ENCODE assay signal across 12 cellular contexts in genomic region chr2:105873281-105873680, GRCh38.
DNase-seq lines count a peak whose midpoint lies in the region; ATAC-seq and TF ChIP-seq lines count a peak whose summit lies in the region.
"Had no signal": no experiment of that assay in that cellular context is flagged by ENCODE, and none has a peak within 500 bp of the region (broad histone marks: within the 10 kb centered on the region; RNA-seq: fewer than 3 reads in every experiment).

No MANE protein-coding gene starts in this region.

- in situ Hi-C loops in GM13977 (cut with MboI; ENCODE audit: low pct_unique_long_range_greater_than_20kb, low sequenced_read_pairs, unreplicated experiment), result no loop called here

- H3K9me3 ChIP-seq in left ventricle myocardium inferior (replicated peaks), result no peaks in the 10 kb centered on the region
- H3K9me3 ChIP-seq: BE2C, right atrium auricular region had no signal

- H3K27me3 ChIP-seq in left ventricle myocardium inferior (ENCODE audit: low read depth), result no peaks in the 10 kb centered on the region
- H3K27me3 ChIP-seq: BE2C, right atrium auricular region had no signal

- TF ChIP-seq CTCF in fibroblast of mammary gland (conservative IDR thresholded peaks at IDR 0.05; ENCODE audit: control insufficient read depth, insufficient read depth, low read depth, low read length), result no peak
- TF ChIP-seq CTCF in left ventricle myocardium inferior (IDR thresholded peaks at IDR 0.05; ENCODE audit: borderline replicate concordance), result no peak
- TF ChIP-seq CTCF in GM13977 (IDR thresholded peaks at IDR 0.05; ENCODE audit: extremely low read depth, insufficient read depth, missing control alignments), result no peak

- ATAC-seq in GM19351 (IDR thresholded peaks at IDR 0.05; ENCODE audit: unreplicated experiment) (peak; percentile 14), HG03354 (IDR thresholded peaks at IDR 0.05; ENCODE audit: poor library complexity, severe bottlenecking, unreplicated experiment) (peak; percentile 1), Right ventricle myocardium inferior (no peak), HG03175 (IDR thresholded peaks at IDR 0.05; ENCODE audit: unreplicated experiment) (no peak)

- intact Hi-C loops in Right ventricle myocardium inferior (cut with DNase I) (no loop called here), left ventricle myocardium inferior (cut with micrococcal nuclease) (no loop called here)

- peak; percentile 6 for DNase-seq in A172 (ENCODE audit: low spot score)
- DNase-seq in fibroblast of mammary gland (ENCODE audit: low read depth), result peak; percentile 27
- no peak for DNase-seq in Right ventricle myocardium inferior (ENCODE audit: missing footprints)
- no peak for DNase-seq in left ventricle myocardium inferior
- no peak for DNase-seq in GM13977 (ENCODE audit: low spot score)
- DNase-seq: BE2C, NCI-H1048, Right ventricle myocardium superior had no signal

- peaks cover 57% of the 10 kb centered on the region for H3K4me1 ChIP-seq in left ventricle myocardium inferior
- H3K4me1 ChIP-seq: BE2C had no signal

- no peaks in the 10 kb centered on the region for H3K36me3 ChIP-seq in left ventricle myocardium inferior
- H3K36me3 ChIP-seq: BE2C, right atrium auricular region had no signal

- H3K4me3 ChIP-seq in fibroblast of mammary gland (ENCODE audit: control insufficient read depth, low read depth, low read length) (no peak overlapping the region), left ventricle myocardium inferior (no peak overlapping the region)
- H3K4me3 ChIP-seq: right atrium auricular region had no signal

- H3K27ac ChIP-seq in left ventricle myocardium inferior (replicated peaks), result no peak overlapping the region

Comparison
In these comparisons a context has a peak if more than half of its experiments do, and no peak if none do; other contexts are left out.
1. DNase-seq: peak in A172 (single experiment) and fibroblast of mammary gland (single experiment); none in Right ventricle myocardium inferior (single experiment), left ventricle myocardium inferior (single experiment) and GM13977 (single experiment).
2. ATAC-seq: peak in GM19351 (single experiment) and HG03354 (single experiment); none in Right ventricle myocardium inferior (single experiment) and HG03175 (single experiment).